Comparison of ENCODE assay signal across 8 cellular contexts in genomic region chr6:5084787-5085637, GRCh38. TPM values are rescaled to one million over a fixed set of nuclear protein-coding genes. Genes with fewer than 3 reads are reported as not detected.
DNase-seq lines count a peak whose midpoint lies in the region; ATAC-seq and TF ChIP-seq lines count a peak whose summit lies in the region.

TSS of gene PPP1R3G (plus strand) at chr6:5085341. CDS start at chr6:5085486, 145 bp downstream.

- H3K27me3 ChIP-seq in lung (ENCODE audit: control insufficient read depth, insufficient read depth) (peaks cover 4% of the 10 kb centered on the region), thymus (ENCODE audit: control insufficient read depth, insufficient read depth) (peaks cover 56% of the 10 kb centered on the region)

- WGBS in lung, 2 donors, result 1% methylated on average over 69 to 81 of the region's 81 CpGs
- under 1% methylated on average over 81 of the region's 81 CpGs for WGBS in thymus

- H3K36me3 ChIP-seq in lung (ENCODE audit: control insufficient read depth in 2 of 2, insufficient read depth in 2 of 2, low read length in 2 of 2) (no peaks in the 10 kb centered on the region), thymus (ENCODE audit: control insufficient read depth, insufficient read depth) (no peaks in the 10 kb centered on the region)

- H3K36me3 Mint-ChIP-seq in dendritic cell treated with granulocyte-macrophage colony-stimulating factor and Interleukin-4, amounts not matched to agents 40 ng/mL and 50 ng/mL, for 4 days (ENCODE audit: low read depth), result no peaks in the 10 kb centered on the region

- DNase-seq in activated CD8-positive, alpha-beta memory T cell treated with anti-CD3 and anti-CD28 coated beads, Interleukin-2, amount 50 U/mL, for 48 hours, result peak; percentile 67
- no peak for DNase-seq in activated CD8-positive, alpha-beta memory T cell treated with anti-CD3 and anti-CD28 coated beads, Interleukin-2, amount 50 U/mL, for 4 hours
- DNase-seq in OCI-M1 (lab: John Stamatoyannopoulos, UW) (peak; percentile 32), lung (ENCODE audit: low spot score) (no peak)

- intact Hi-C loops in dendritic cell treated with granulocyte-macrophage colony-stimulating factor and Interleukin-4, amounts not matched to agents 40 ng/mL and 50 ng/mL, for 4 days (cut with micrococcal nuclease), result no loop called here

- peaks cover 37% of the 10 kb centered on the region for H3K4me1 Mint-ChIP-seq in dendritic cell treated with granulocyte-macrophage colony-stimulating factor and Interleukin-4, amounts not matched to agents 40 ng/mL and 50 ng/mL, for 4 days (ENCODE audit: low read depth)

- H3K9me3 Mint-ChIP-seq in dendritic cell treated with granulocyte-macrophage colony-stimulating factor and Interleukin-4, amounts not matched to agents 40 ng/mL and 50 ng/mL, for 4 days, result no peaks in the 10 kb centered on the region

- H3K4me3 ChIP-seq in lung, result peak within 1 kb of the TSS; percentile 46
- peak within 1 kb of the TSS; percentile 36 for H3K4me3 ChIP-seq in thymus (ENCODE audit: low read length)

- ATAC-seq in HG02884 (IDR thresholded peaks at IDR 0.05; ENCODE audit: unreplicated experiment), result peak; percentile 43
- peak; percentile 46 for ATAC-seq in lung (ENCODE audit: insufficient read depth, low FRiP score)
- ATAC-seq in GM21515 (IDR thresholded peaks at IDR 0.05; ENCODE audit: unreplicated experiment), result no peak

- peak within 1 kb of the TSS; percentile 92 for H3K27ac Mint-ChIP-seq in dendritic cell treated with granulocyte-macrophage colony-stimulating factor and Interleukin-4, amounts not matched to agents 40 ng/mL and 50 ng/mL, for 4 days

- H3K27ac ChIP-seq in lung (ENCODE audit: low read depth in 1 of 2, low read length in 1 of 2) (peak within 1 kb of the TSS; percentile 37 to 83), thymus (ENCODE audit: low read depth) (peak within 1 kb of the TSS; percentile 65)

- H3K9me3 ChIP-seq in lung (ENCODE audit: control insufficient read depth in 2 of 2, insufficient read depth in 1 of 2, low read length in 1 of 2) (peaks cover 0 to 2% of the 10 kb centered on the region in 2 donors), thymus (ENCODE audit: control insufficient read depth) (no peaks in the 10 kb centered on the region)

- H3K4me3 Mint-ChIP-seq in dendritic cell treated with granulocyte-macrophage colony-stimulating factor and Interleukin-4, amounts not matched to agents 40 ng/mL and 50 ng/mL, for 4 days, result peak within 1 kb of the TSS; percentile 86

- H3K27me3 Mint-ChIP-seq in dendritic cell treated with granulocyte-macrophage colony-stimulating factor and Interleukin-4, amounts not matched to agents 40 ng/mL and 50 ng/mL, for 4 days, result peaks cover 39% of the 10 kb centered on the region

- H3K4me1 ChIP-seq in lung (ENCODE audit: control insufficient read depth in 2 of 2, insufficient read depth in 2 of 2, low read length in 2 of 2) (peaks cover 0 to 13% of the 10 kb centered on the region in 2 donors), thymus (ENCODE audit: control insufficient read depth, insufficient read depth, low read length) (peaks cover 9% of the 10 kb centered on the region)

- TF ChIP-seq CTCF in lung (IDR thresholded peaks at IDR 0.05; ENCODE audit: control extremely low read depth, extremely low read depth), result no peak

RNA-seq across cellular contexts. Expression of gene PPP1R3G, which starts in this region (rescaled TPM):
- 1 to 10 TPM in 1 of 2 donors, under 1 TPM in 1; 0.58 to 1.5 TPM for total RNA-seq in lung
- polyA plus RNA-seq in lung (under 1 TPM; 0.10 to 0.29 TPM), thymus (0.75 TPM)

Comparison
In these comparisons a context has a peak if more than half of its experiments do, and no peak if none do; other contexts are left out.
1. DNase-seq: peak in activated CD8-positive, alpha-beta memory T cell treated with anti-CD3 and anti-CD28 coated beads, Interleukin-2, amount 50 U/mL, for 48 hours (single experiment) and OCI-M1 (single experiment); none in activated CD8-positive, alpha-beta memory T cell treated with anti-CD3 and anti-CD28 coated beads, Interleukin-2, amount 50 U/mL, for 4 hours (single experiment) and lung (single experiment).